Comparison of ENCODE assay signal across 28 cellular contexts in the genomic region with DNA sequence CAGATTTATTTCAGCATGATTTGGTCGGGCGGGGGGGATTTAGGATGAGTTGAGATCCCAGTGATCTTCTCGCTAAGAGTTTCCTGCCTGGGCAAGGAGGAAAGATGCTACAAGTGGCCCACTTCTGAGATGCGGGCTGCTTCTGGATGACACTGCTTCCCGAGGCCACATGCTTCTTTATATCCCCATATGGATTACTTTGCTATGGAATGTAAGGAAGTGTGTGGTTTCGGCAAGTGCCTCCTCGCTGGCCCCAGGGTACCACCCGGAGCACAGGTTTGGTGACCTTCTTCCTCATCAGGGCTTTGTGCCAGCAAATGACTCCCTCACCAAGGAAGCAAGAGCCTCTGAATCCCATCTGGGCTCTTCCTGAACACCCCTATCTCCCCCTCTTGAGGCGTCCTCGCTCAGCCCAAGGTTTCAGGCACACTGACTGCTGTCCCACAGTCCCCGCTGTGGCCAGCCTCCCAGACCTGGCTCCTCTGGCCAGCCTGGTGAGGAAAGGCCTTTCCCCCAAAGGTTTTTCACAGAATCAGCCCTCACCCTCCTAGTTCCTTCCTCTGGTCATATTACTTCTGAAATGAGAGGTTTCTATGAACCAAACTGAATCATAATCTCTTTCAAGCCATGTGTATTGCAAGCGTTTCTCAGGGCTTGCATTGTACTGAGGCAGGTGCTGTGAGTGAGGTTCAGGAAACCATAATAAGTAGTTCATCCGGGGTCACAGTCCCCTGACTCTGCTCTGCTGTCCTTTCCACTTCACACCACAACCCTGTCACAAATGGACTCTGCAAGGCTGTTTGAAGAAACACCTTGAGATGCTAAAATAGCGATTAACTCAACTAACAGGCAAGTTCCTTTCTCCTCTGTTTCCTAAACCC. TPM values are rescaled to one million over a fixed set of nuclear protein-coding genes. Genes with fewer than 3 reads are reported as not detected.
A peak's percentile ranks its signal among the peaks of the same experiment; 100 is the strongest.
DNase-seq lines count a peak whose midpoint lies in the region; ATAC-seq and TF ChIP-seq lines count a peak whose summit lies in the region.
"Had no signal": no experiment of that assay in that cellular context is flagged by ENCODE, and none has a peak within 500 bp of the region (broad histone marks: within the 10 kb centered on the region; RNA-seq: fewer than 3 reads in every experiment).

No MANE protein-coding gene starts in this region.

- H3K4me3 ChIP-seq in esophagus muscularis mucosa: no peak overlapping the region
- H3K4me3 ChIP-seq: body of pancreas, GM12878, GM23248, prostate gland, upper lobe of left lung had no signal

- intact Hi-C loops in Right ventricle myocardium inferior (cut with DNase I): no loop called here
- intact Hi-C loops in left cardiac atrium (cut with DNase I): no loop called here
- intact Hi-C loops in esophagus muscularis mucosa (cut with DNase I): no loop called here

- ATAC-seq in Right ventricle myocardium inferior (no peak), left cardiac atrium (no peak), HG03432 (IDR thresholded peaks at IDR 0.05; ENCODE audit: unreplicated experiment) (peak; percentile 54), HG03439 (IDR thresholded peaks at IDR 0.05; ENCODE audit: unreplicated experiment) (no peak)
- ATAC-seq: body of pancreas, GM12878 had no signal

- WGBS in esophagus muscularis mucosa: 84% methylated on average over 14 of the region's 14 CpGs

- H3K27me3 ChIP-seq in esophagus muscularis mucosa: no peaks in the 10 kb centered on the region
- H3K27me3 ChIP-seq: body of pancreas, neutrophil, upper lobe of left lung had no signal

- no peak for TF ChIP-seq CTCF in esophagus muscularis mucosa (IDR thresholded peaks at IDR 0.05)

- no peak overlapping the region for H3K27ac ChIP-seq in esophagus muscularis mucosa (replicated peaks in 1 of 4)
- H3K27ac ChIP-seq: body of pancreas, GM23248, neutrophil, prostate gland, upper lobe of left lung, WERI-Rb-1 had no signal

- H3K9me3 ChIP-seq in esophagus muscularis mucosa: no peaks in the 10 kb centered on the region
- H3K9me3 ChIP-seq: BE2C, body of pancreas, neutrophil, prostate gland, upper lobe of left lung had no signal

- no peaks in the 10 kb centered on the region for H3K36me3 ChIP-seq in esophagus muscularis mucosa
- H3K36me3 ChIP-seq: BE2C, neutrophil, prostate gland, upper lobe of left lung, WERI-Rb-1 had no signal

- peaks cover 0 to 13% (median 12%) of the 10 kb centered on the region in 4 donors for H3K4me1 ChIP-seq in esophagus muscularis mucosa
- H3K4me1 ChIP-seq: BE2C, prostate gland, upper lobe of left lung had no signal

- no peak for TF ChIP-seq EP300 in esophagus muscularis mucosa (IDR thresholded peaks at IDR 0.05)

- peak; percentile 54 for DNase-seq in Right ventricle myocardium inferior (ENCODE audit: missing footprints)
- DNase-seq in left cardiac atrium: no peak
- DNase-seq in esophagus muscularis mucosa (ENCODE audit: extremely low spot score): peak; percentile 74
- no peak for DNase-seq in NCI-H82 (lab: John Stamatoyannopoulos, UW)
- no peak for DNase-seq in SKM-1 treated with dmso at 0.1 percent for 144 hours (lab: John Stamatoyannopoulos, UW; ENCODE audit: unreplicated experiment)
- no peak for DNase-seq in NCI-H146 treated with DMSO at 0.1 percent for 48 hours (lab: John Stamatoyannopoulos, UW; ENCODE audit: unreplicated experiment)
- DNase-seq: activated CD8-positive, alpha-beta memory T cell treated with anti-CD3 and anti-CD28 coated beads, Interleukin-2, amount 50 U/mL, for 48 hours; activated effector memory CD4-positive, alpha-beta T cell treated with Interleukin-2 at 50 U/mL for 16 hours; BE2C; body of pancreas; DMS79 treated with DMSO at 0.1 percent for 48 hours; GM23248; kidney glomerular epithelial cell; NCI-H1048; NCI-H187 treated with DMSO at 0.1 percent for 48 hours; NCI-H774; stimulated activated CD8-positive, alpha-beta memory T cell treated with anti-CD3 and anti-CD28 coated beads, Interleukin-4, amount 100 ng/mL, for 48 hours; T-helper 9 cell; WERI-Rb-1 had no signal

- TF ChIP-seq POLR2A in esophagus muscularis mucosa (IDR thresholded peaks at IDR 0.05; ENCODE audit: low read depth): no peak

RNA-seq across cellular contexts. Expression of a gene that starts 41.7 kb away (rescaled TPM):
- total RNA-seq in Right ventricle myocardium inferior: not detected
- not detected for total RNA-seq in left cardiac atrium
- total RNA-seq in esophagus muscularis mucosa: not detected
- total RNA-seq: body of pancreas, GM12878, GM23248, lung microvascular endothelial cell, OCI-LY7, prostate gland, subcutaneous adipose tissue, upper lobe of left lung had no signal

RNA-seq across cellular contexts. Expression of a gene that starts 57.0 kb away (rescaled TPM):
- total RNA-seq in Right ventricle myocardium inferior (not detected), left cardiac atrium (not detected), esophagus muscularis mucosa (under 1 TPM in 1 of 4 donors, not detected in 3; under 0.01 TPM)
- total RNA-seq: GM23248, lung microvascular endothelial cell, OCI-LY7 had no signal

Comparison
In these comparisons a context has a peak if more than half of its experiments do, and no peak if none do; other contexts are left out.
1. DNase-seq: peak in Right ventricle myocardium inferior (single experiment) and esophagus muscularis mucosa (single experiment); none in left cardiac atrium (single experiment), NCI-H82 (single experiment), SKM-1 treated with dmso at 0.1 percent for 144 hours (single experiment) and NCI-H146 treated with DMSO at 0.1 percent for 48 hours (single experiment).